In the genomic region with DNA sequence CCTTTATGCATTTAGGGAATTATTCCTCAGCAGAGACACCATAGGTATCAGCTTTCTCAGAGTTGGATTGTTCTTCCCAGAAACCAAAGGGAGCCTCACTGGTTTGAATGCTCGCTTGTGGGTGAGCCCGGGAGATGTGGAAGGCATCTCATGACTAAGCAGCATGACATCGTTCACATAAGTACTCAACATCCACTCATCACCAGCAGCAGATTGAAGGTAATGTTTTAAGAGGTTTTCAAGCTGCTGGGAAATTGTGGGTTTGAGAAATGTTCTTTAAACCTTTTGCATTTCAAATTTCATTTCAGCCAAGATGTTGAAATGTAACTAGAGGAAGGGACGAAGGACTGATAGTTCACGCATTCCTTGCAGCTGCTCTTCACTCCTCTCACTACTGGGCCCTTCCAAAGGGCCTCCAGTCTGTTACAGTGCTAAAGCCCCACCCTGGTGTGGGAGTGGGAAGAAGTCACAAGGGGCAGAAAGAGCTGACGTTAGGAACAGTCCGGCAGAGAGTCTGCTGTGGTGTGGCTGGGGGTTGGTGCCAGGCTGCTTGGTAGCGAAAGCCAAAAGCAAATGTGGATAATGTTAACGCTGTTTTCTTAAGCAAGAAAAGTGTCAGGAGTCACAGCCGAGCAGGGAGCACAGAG, we compare ENCODE assay signal across 1 cellular context.
TF ChIP-seq lines count a peak whose summit lies in the region.

No MANE protein-coding gene starts in this region.

TF ChIP-seq in HepG2, 621 proteins besides CTCF, POLR2A, EP300 and RAD21 (continued from another document):
- TF ChIP-seq, protein P1, sequence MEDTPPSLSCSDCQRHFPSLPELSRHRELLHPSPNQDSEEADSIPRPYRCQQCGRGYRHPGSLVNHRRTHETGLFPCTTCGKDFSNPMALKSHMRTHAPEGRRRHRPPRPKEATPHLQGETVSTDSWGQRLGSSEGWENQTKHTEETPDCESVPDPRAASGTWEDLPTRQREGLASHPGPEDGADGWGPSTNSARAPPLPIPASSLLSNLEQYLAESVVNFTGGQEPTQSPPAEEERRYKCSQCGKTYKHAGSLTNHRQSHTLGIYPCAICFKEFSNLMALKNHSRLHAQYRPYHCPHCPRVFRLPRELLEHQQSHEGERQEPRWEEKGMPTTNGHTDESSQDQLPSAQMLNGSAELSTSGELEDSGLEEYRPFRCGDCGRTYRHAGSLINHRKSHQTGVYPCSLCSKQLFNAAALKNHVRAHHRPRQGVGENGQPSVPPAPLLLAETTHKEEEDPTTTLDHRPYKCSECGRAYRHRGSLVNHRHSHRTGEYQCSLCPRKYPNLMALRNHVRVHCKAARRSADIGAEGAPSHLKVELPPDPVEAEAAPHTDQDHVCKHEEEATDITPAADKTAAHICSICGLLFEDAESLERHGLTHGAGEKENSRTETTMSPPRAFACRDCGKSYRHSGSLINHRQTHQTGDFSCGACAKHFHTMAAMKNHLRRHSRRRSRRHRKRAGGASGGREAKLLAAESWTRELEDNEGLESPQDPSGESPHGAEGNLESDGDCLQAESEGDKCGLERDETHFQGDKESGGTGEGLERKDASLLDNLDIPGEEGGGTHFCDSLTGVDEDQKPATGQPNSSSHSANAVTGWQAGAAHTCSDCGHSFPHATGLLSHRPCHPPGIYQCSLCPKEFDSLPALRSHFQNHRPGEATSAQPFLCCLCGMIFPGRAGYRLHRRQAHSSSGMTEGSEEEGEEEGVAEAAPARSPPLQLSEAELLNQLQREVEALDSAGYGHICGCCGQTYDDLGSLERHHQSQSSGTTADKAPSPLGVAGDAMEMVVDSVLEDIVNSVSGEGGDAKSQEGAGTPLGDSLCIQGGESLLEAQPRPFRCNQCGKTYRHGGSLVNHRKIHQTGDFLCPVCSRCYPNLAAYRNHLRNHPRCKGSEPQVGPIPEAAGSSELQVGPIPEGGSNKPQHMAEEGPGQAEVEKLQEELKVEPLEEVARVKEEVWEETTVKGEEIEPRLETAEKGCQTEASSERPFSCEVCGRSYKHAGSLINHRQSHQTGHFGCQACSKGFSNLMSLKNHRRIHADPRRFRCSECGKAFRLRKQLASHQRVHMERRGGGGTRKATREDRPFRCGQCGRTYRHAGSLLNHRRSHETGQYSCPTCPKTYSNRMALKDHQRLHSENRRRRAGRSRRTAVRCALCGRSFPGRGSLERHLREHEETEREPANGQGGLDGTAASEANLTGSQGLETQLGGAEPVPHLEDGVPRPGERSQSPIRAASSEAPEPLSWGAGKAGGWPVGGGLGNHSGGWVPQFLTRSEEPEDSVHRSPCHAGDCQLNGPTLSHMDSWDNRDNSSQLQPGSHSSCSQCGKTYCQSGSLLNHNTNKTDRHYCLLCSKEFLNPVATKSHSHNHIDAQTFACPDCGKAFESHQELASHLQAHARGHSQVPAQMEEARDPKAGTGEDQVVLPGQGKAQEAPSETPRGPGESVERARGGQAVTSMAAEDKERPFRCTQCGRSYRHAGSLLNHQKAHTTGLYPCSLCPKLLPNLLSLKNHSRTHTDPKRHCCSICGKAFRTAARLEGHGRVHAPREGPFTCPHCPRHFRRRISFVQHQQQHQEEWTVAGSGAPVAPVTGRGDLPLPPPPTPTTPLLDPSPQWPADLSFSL (CRISPR knock-in tag; IDR thresholded peaks at IDR 0.05) = no peak
- TF ChIP-seq CAMTA2 (CRISPR knock-in tag; IDR thresholded peaks at IDR 0.05; ENCODE audit: borderline replicate concordance) = no peak
- TF ChIP-seq ELF4 (CRISPR knock-in tag; IDR thresholded peaks at IDR 0.05; ENCODE audit: borderline replicate concordance) = no peak
- TF ChIP-seq ZNF724P (CRISPR knock-in tag; IDR thresholded peaks at IDR 0.05; ENCODE audit: borderline replicate concordance) = no peak
- TF ChIP-seq ZNF572 (CRISPR knock-in tag; IDR thresholded peaks at IDR 0.05) = no peak
- TF ChIP-seq MZF1 (CRISPR knock-in tag; IDR thresholded peaks at IDR 0.05; ENCODE audit: borderline replicate concordance) = no peak
- TF ChIP-seq CEBPB (IDR thresholded peaks at IDR 0.05; ENCODE audit: borderline replicate concordance, low read depth, low read length) = no peak
- no peak for TF ChIP-seq GATA4 (IDR thresholded peaks at IDR 0.05; ENCODE audit: borderline replicate concordance, low read depth)
- TF ChIP-seq ZNF496 (CRISPR knock-in tag; IDR thresholded peaks at IDR 0.05; ENCODE audit: insufficient replicate concordance) = no peak
- TF ChIP-seq, protein P2, sequence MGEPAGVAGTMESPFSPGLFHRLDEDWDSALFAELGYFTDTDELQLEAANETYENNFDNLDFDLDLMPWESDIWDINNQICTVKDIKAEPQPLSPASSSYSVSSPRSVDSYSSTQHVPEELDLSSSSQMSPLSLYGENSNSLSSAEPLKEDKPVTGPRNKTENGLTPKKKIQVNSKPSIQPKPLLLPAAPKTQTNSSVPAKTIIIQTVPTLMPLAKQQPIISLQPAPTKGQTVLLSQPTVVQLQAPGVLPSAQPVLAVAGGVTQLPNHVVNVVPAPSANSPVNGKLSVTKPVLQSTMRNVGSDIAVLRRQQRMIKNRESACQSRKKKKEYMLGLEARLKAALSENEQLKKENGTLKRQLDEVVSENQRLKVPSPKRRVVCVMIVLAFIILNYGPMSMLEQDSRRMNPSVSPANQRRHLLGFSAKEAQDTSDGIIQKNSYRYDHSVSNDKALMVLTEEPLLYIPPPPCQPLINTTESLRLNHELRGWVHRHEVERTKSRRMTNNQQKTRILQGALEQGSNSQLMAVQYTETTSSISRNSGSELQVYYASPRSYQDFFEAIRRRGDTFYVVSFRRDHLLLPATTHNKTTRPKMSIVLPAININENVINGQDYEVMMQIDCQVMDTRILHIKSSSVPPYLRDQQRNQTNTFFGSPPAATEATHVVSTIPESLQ (CRISPR knock-in tag; conservative IDR thresholded peaks at IDR 0.05) = no peak
- TF ChIP-seq, protein P3, sequence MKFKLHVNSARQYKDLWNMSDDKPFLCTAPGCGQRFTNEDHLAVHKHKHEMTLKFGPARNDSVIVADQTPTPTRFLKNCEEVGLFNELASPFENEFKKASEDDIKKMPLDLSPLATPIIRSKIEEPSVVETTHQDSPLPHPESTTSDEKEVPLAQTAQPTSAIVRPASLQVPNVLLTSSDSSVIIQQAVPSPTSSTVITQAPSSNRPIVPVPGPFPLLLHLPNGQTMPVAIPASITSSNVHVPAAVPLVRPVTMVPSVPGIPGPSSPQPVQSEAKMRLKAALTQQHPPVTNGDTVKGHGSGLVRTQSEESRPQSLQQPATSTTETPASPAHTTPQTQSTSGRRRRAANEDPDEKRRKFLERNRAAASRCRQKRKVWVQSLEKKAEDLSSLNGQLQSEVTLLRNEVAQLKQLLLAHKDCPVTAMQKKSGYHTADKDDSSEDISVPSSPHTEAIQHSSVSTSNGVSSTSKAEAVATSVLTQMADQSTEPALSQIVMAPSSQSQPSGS (CRISPR knock-in tag; IDR thresholded peaks at IDR 0.05) = no peak
